Comparison of ENCODE assay signal across 15 cellular contexts in the genomic region with DNA sequence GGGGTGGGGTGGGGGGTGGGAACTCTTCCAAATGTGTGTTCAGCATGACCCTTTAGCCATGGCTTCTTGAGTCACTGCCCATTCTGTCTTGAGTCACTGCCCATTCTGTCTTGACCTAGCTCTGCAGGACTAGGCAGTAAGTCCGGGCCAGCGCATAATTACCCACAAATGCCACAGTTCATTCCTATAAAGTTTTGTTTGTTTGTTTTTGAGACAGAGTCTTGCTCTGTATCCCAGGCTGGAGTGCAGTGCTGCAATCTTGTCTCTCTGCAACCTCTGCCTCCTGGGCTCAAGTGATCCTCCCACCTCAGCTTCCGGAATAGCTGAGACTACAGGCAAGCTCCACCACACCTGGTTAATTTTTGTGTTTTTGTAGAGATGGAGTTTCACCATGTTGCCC.
DNase-seq lines count a peak whose midpoint lies in the region; ATAC-seq and TF ChIP-seq lines count a peak whose summit lies in the region.
"Had no signal": no experiment of that assay in that cellular context is flagged by ENCODE, and none has a peak within 500 bp of the region (broad histone marks: within the 10 kb centered on the region; RNA-seq: fewer than 3 reads in every experiment).

No MANE protein-coding gene starts in this region.

- 75% methylated on average over 2 of the region's 3 CpGs for WGBS in right lobe of liver (ENCODE audit: insufficient coverage, low coverage, low lambda C conversion rate, missing lambda C conversion rate)

- H3K9me3 Mint-ChIP-seq in activated CD4-positive, alpha-beta T cell treated with anti-CD3 and anti-CD28 coated beads, Interleukin-2, amount 10 ng/mL, durations not matched to agents 7 days and 5 days: no peaks in the 10 kb centered on the region
- H3K9me3 Mint-ChIP-seq: HFFc6 had no signal

- H3K4me2 ChIP-seq in PC-3 (ENCODE audit: low read length): no peak overlapping the region
- no peak overlapping the region for H3K4me2 ChIP-seq in fibroblast of lung (ENCODE audit: extremely low read depth, insufficient read depth, low read length)
- H3K4me2 ChIP-seq: hepatocyte had no signal

- H3K4me3 ChIP-seq in PC-3 (ENCODE audit: low read length): no peak overlapping the region
- no peak overlapping the region for H3K4me3 ChIP-seq in fibroblast of lung (replicated peaks in 1 of 4; ENCODE audit: control extremely low read depth in 1 of 4, insufficient read depth in 1 of 4, low read depth in 3 of 4, low read length in 4 of 4)
- H3K4me3 ChIP-seq in skeletal muscle cell (ENCODE audit: low read depth, low read length): no peak overlapping the region
- no peak overlapping the region for H3K4me3 ChIP-seq in right lobe of liver
- H3K4me3 ChIP-seq: hepatocyte had no signal

- peaks cover 62% of the 10 kb centered on the region for H3K27me3 ChIP-seq in PC-3 (ENCODE audit: low read length)
- peaks cover 4% of the 10 kb centered on the region for H3K27me3 ChIP-seq in fibroblast of lung (ENCODE audit: control insufficient read depth, insufficient read depth, low read length)
- no peaks in the 10 kb centered on the region for H3K27me3 ChIP-seq in right lobe of liver
- H3K27me3 ChIP-seq: hepatocyte had no signal

- H3K79me2 ChIP-seq in PC-3 (ENCODE audit: low read length): no peaks in the 10 kb centered on the region
- H3K79me2 ChIP-seq in fibroblast of lung (ENCODE audit: control insufficient read depth, insufficient read depth, low read length): no peaks in the 10 kb centered on the region
- H3K79me2 ChIP-seq: hepatocyte had no signal

- H3K9ac ChIP-seq in PC-3 (ENCODE audit: low read length) (no peak overlapping the region), fibroblast of lung (ENCODE audit: insufficient read depth, low read length) (no peak overlapping the region)

- H3F3A ChIP-seq in PC-3 (ENCODE audit: low read length, unreplicated experiment): no peaks in the 10 kb centered on the region

- H3K4me3 Mint-ChIP-seq in activated CD4-positive, alpha-beta T cell treated with anti-CD3 and anti-CD28 coated beads, Interleukin-2, amount 10 ng/mL, durations not matched to agents 7 days and 5 days: peak overlapping the region; percentile 16
- H3K4me3 Mint-ChIP-seq: HFFc6 had no signal

- no peaks in the 10 kb centered on the region for H4K20me1 ChIP-seq in PC-3 (ENCODE audit: low read length)
- H4K20me1 ChIP-seq in fibroblast of lung (ENCODE audit: control insufficient read depth, extremely low read depth, insufficient read depth, low read length): no peaks in the 10 kb centered on the region

- no peaks in the 10 kb centered on the region for H3K4me1 ChIP-seq in PC-3 (ENCODE audit: insufficient read depth, low read length)
- H3K4me1 ChIP-seq in fibroblast of lung (ENCODE audit: control insufficient read depth, extremely low read depth, insufficient read depth, low read length): no peaks in the 10 kb centered on the region
- H3K4me1 ChIP-seq in right lobe of liver: no peaks in the 10 kb centered on the region

- peak overlapping the region; percentile 60 for H3K27ac Mint-ChIP-seq in activated CD4-positive, alpha-beta T cell treated with anti-CD3 and anti-CD28 coated beads, Interleukin-2, amount 10 ng/mL, durations not matched to agents 7 days and 5 days
- H3K27ac Mint-ChIP-seq: HFFc6 had no signal

- no peaks in the 10 kb centered on the region for H3K36me3 ChIP-seq in PC-3 (ENCODE audit: low read depth, low read length)
- H3K36me3 ChIP-seq in fibroblast of lung (ENCODE audit: control insufficient read depth, insufficient read depth, low read length): no peaks in the 10 kb centered on the region
- H3K36me3 ChIP-seq in right lobe of liver: no peaks in the 10 kb centered on the region

- POLR2A ChIA-PET in activated CD4-positive, alpha-beta T cell treated with anti-CD3 and anti-CD28 coated beads, Interleukin-2, amount 10 ng/mL, durations not matched to agents 7 days and 5 days (lab: Charles Lee): no interaction called here
- POLR2A ChIA-PET in PC-3 (lab: Charles Lee; ENCODE audit: unreplicated experiment): no interaction called here

- no TSS peak for BruUV-seq in PC-3 (replicated peaks; lab: Mats Ljungman, UMichigan)

- DNase-seq in activated CD4-positive, alpha-beta T cell treated with anti-CD3 and anti-CD28 coated beads, Interleukin-2, amount 10 ng/mL, durations not matched to agents 7 days and 5 days: no peak
- DNase-seq in activated CD4-positive, alpha-beta T cell treated with anti-CD3 and anti-CD28 coated beads for 48 hours: no peak
- DNase-seq in PC-3 (peak; percentile 47), fibroblast of lung (ENCODE audit: low read depth in 2 of 2) (peak; percentile 33 to 53), skeletal muscle cell (ENCODE audit: low read depth) (peak; percentile 7), right lobe of liver (no peak), NCI-H2107 (lab: John Stamatoyannopoulos, UW) (no peak)
- DNase-seq: activated naive CD4-positive, alpha-beta T cell treated with anti-CD3 and anti-CD28 coated beads, Interleukin-2, amount 50 U/mL, for 16 hours; cerebellar nuclear complex; DMS153; HFFc6; NCI-H2171; SHP77 treated with DMSO at 0.1 percent for 48 hours had no signal

- H3K27ac ChIP-seq in PC-3 (ENCODE audit: low read length): no peak overlapping the region
- H3K27ac ChIP-seq in fibroblast of lung (ENCODE audit: insufficient read depth, low read length): no peak overlapping the region
- no peak overlapping the region for H3K27ac ChIP-seq in right lobe of liver
- H3K27ac ChIP-seq: hepatocyte had no signal

- intact Hi-C loops in PC-3 (cut with micrococcal nuclease): no loop called here
- intact Hi-C loops in right lobe of liver (cut with DNase I): no loop called here

- no peaks in the 10 kb centered on the region for H3K9me2 ChIP-seq in PC-3 (replicated peaks; ENCODE audit: low read length)

- peaks cover 35% of the 10 kb centered on the region for H3K4me1 Mint-ChIP-seq in activated CD4-positive, alpha-beta T cell treated with anti-CD3 and anti-CD28 coated beads, Interleukin-2, amount 10 ng/mL, durations not matched to agents 7 days and 5 days

- no peaks in the 10 kb centered on the region for H3K27me3 Mint-ChIP-seq in activated CD4-positive, alpha-beta T cell treated with anti-CD3 and anti-CD28 coated beads, Interleukin-2, amount 10 ng/mL, durations not matched to agents 7 days and 5 days

- no peak for TF ChIP-seq POLR2A in right lobe of liver (IDR thresholded peaks at IDR 0.05)

- ATAC-seq in PC-3 (peak; percentile 64), right lobe of liver (no peak), GM19395 (IDR thresholded peaks at IDR 0.05; ENCODE audit: unreplicated experiment) (no peak)

- H3K36me3 Mint-ChIP-seq in activated CD4-positive, alpha-beta T cell treated with anti-CD3 and anti-CD28 coated beads, Interleukin-2, amount 10 ng/mL, durations not matched to agents 7 days and 5 days (ENCODE audit: low read depth): peaks cover 2% of the 10 kb centered on the region

- CTCF ChIA-PET in activated CD4-positive, alpha-beta T cell treated with anti-CD3 and anti-CD28 coated beads, Interleukin-2, amount 10 ng/mL, durations not matched to agents 7 days and 5 days (lab: Charles Lee): interaction anchor here (0.6 kb wide), 1 partner anchor 170 kb away, joined by 5 read pairs; no protein-coding TSS in a partner anchor
- CTCF ChIA-PET in PC-3 (lab: Charles Lee): interaction anchor here (0.5 to 0.6 kb wide), 2 partner anchors 30 to 115 kb away, joined by 3 to 4 read pairs; no protein-coding TSS in a partner anchor

- no peak for TF ChIP-seq CTCF in PC-3 (conservative IDR thresholded peaks at IDR 0.05; ENCODE audit: low read depth, low read length)
- TF ChIP-seq CTCF in fibroblast of lung (conservative IDR thresholded peaks at IDR 0.05 in 1 of 2, IDR thresholded peaks at IDR 0.05 in 1 of 2; ENCODE audit: low read depth in 1 of 2, low read length in 2 of 2): no peak
- no peak for TF ChIP-seq CTCF in right lobe of liver (IDR thresholded peaks at IDR 0.05)

- H2AFZ ChIP-seq in PC-3 (ENCODE audit: low read length) (no peak overlapping the region), fibroblast of lung (ENCODE audit: low read length) (no peak overlapping the region)
- H2AFZ ChIP-seq: hepatocyte had no signal

- H3K9me3 ChIP-seq in PC-3 (ENCODE audit: low read length): no peaks in the 10 kb centered on the region
- no peaks in the 10 kb centered on the region for H3K9me3 ChIP-seq in fibroblast of lung (ENCODE audit: control insufficient read depth, insufficient read depth, low read depth, low read length)
- no peaks in the 10 kb centered on the region for H3K9me3 ChIP-seq in right lobe of liver

Comparison
In these comparisons a context has a peak if more than half of its experiments do, and no peak if none do; other contexts are left out.
1. DNase-seq: peak in PC-3 (single experiment), fibroblast of lung (2 of 2) and skeletal muscle cell (single experiment); none in activated CD4-positive, alpha-beta T cell treated with anti-CD3 and anti-CD28 coated beads, Interleukin-2, amount 10 ng/mL, durations not matched to agents 7 days and 5 days (single experiment), activated CD4-positive, alpha-beta T cell treated with anti-CD3 and anti-CD28 coated beads for 48 hours (single experiment), right lobe of liver (0 of 3) and NCI-H2107 (single experiment).